Comparison of ENCODE assay signal across 8 cellular contexts in the genomic region with DNA sequence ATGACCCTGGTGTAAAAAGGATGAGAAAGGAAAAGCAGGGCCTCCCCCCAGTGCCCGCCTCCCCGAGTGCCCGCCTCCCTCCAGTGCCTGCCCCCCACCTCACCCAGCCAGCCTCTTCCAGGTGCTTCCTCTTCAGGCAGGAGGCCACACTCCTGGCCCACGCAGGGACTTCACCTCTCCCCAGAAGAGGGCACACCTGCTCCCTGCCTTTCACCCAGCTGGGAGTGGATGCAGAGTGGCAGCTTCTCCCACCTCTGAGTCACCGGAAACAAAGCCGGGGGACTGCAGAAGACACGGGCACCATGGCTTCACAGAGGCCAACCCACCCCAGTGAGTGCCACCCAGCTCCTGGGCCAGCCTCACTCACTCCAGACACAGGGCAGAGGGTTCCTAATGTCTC.
DNase-seq lines count a peak whose midpoint lies in the region; ATAC-seq and TF ChIP-seq lines count a peak whose summit lies in the region.

No MANE protein-coding gene starts in this region.

- H3F3A ChIP-seq in DOHH2 (ENCODE audit: control insufficient read depth, insufficient read depth) = no peaks in the 10 kb centered on the region

- no peaks in the 10 kb centered on the region for H4K20me1 ChIP-seq in DOHH2 (ENCODE audit: control insufficient read depth, insufficient read depth, low read depth, low read length)

- H3K4me3 ChIP-seq in DOHH2 (ENCODE audit: low read length) (no peak overlapping the region), NB4 (ENCODE audit: low read depth, low read length) (no peak overlapping the region), mucosa of rectum (ENCODE audit: low read length in 2 of 2) (peak overlapping the region in 1 of 2 donors; percentile 7)

- TF ChIP-seq POLR2A in NB4 (IDR thresholded peaks at IDR 0.05; ENCODE audit: extremely low read depth, insufficient read length) = no peak

- H3K4me2 ChIP-seq in DOHH2 (ENCODE audit: low read length) = no peak overlapping the region

- peak overlapping the region; percentile 32 to 52 for H3K9ac ChIP-seq in mucosa of rectum (ENCODE audit: low read depth in 1 of 2, low read length in 2 of 2)

- H3K27ac ChIP-seq in DOHH2 (ENCODE audit: low read depth, low read length) (no peak overlapping the region), mucosa of rectum (ENCODE audit: low read depth in 2 of 2, low read length in 2 of 2) (peak overlapping the region; percentile 73 to 79)

- H3K9me2 ChIP-seq in DOHH2 (replicated peaks; ENCODE audit: control insufficient read depth, low read length) = no peaks in the 10 kb centered on the region

- DNase-seq in NB4 (ENCODE audit: low read depth) (peak; percentile 79), cortex of kidney (lab: John Stamatoyannopoulos, UW) (no peak), NCI-H446 (lab: John Stamatoyannopoulos, UW) (no peak)
- DNase-seq in activated T-cell treated with anti-CD3 and anti-CD28 coated beads, Interleukin-2, amount 50 U/mL, for 48 hours = peak; percentile 48 to 49

- TF ChIP-seq CTCF in DOHH2 (IDR thresholded peaks at IDR 0.05; ENCODE audit: low read depth, low read length, poor library complexity, severe bottlenecking) (peak; percentile 28), NB4 (IDR thresholded peaks at IDR 0.05; ENCODE audit: low read depth, low read length) (peak; percentile 32)

- no peaks in the 10 kb centered on the region for H3K9me3 ChIP-seq in DOHH2 (ENCODE audit: control insufficient read depth, insufficient read depth, low read length)
- no peaks in the 10 kb centered on the region for H3K9me3 ChIP-seq in mucosa of rectum (ENCODE audit: control insufficient read depth in 2 of 2, low read length in 2 of 2)

- no peak for ATAC-seq in GM18909 (IDR thresholded peaks at IDR 0.05; ENCODE audit: poor library complexity, unreplicated experiment)
- ATAC-seq in HG03045 (IDR thresholded peaks at IDR 0.05; ENCODE audit: unreplicated experiment) = no peak

- H3K79me2 ChIP-seq in DOHH2 (ENCODE audit: control insufficient read depth, low read length) = no peaks in the 10 kb centered on the region

- no peaks in the 10 kb centered on the region for H3K27me3 ChIP-seq in DOHH2 (ENCODE audit: control insufficient read depth, low read length)
- no peaks in the 10 kb centered on the region for H3K27me3 ChIP-seq in mucosa of rectum (ENCODE audit: control insufficient read depth in 2 of 2, insufficient read depth in 2 of 2, low read length in 2 of 2)

- no peaks in the 10 kb centered on the region for H3K36me3 ChIP-seq in DOHH2 (ENCODE audit: control insufficient read depth, low read length)
- peaks cover 10 to 14% of the 10 kb centered on the region in 2 donors for H3K36me3 ChIP-seq in mucosa of rectum (ENCODE audit: control insufficient read depth in 2 of 2, insufficient read depth in 2 of 2, low read length in 2 of 2)

- H3K4me1 ChIP-seq in DOHH2 (ENCODE audit: control insufficient read depth, low read length) = no peaks in the 10 kb centered on the region
- peaks cover 48 to 51% of the 10 kb centered on the region in 2 donors for H3K4me1 ChIP-seq in mucosa of rectum (ENCODE audit: control insufficient read depth in 2 of 2, insufficient read depth in 2 of 2, low read length in 2 of 2)

Comparison
In these comparisons a context has a peak if more than half of its experiments do, and no peak if none do; other contexts are left out.
1. DNase-seq: peak in NB4 (single experiment) and activated T-cell treated with anti-CD3 and anti-CD28 coated beads, Interleukin-2, amount 50 U/mL, for 48 hours (2 of 2); none in cortex of kidney (single experiment) and NCI-H446 (0 of 2).